Comparison of ENCODE assay signal across 19 cellular contexts in the genomic region with DNA sequence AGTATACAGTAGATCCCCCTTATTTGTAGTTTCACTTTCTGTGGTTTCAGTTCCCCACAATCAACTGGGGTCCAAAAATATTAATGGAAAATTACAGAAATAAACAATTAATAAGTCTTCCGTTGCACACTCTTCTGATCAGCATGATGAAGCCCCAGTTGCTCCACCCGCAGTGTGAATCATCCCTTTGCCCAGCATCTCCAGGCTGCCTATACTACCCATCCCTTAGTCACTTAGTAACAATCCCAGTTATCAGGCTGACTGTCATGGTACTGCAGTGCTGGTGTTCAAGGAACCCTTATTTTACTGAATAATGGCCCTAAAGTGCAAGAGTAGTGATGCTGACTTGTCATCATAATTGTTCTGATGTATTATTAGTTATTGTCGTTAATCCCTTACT. TPM values are rescaled to one million over a fixed set of nuclear protein-coding genes. Genes with fewer than 3 reads are reported as not detected.
DNase-seq lines count a peak whose midpoint lies in the region; TF ChIP-seq lines count a peak whose summit lies in the region.
"Had no signal": no experiment of that assay in that cellular context is flagged by ENCODE, and none has a peak within 500 bp of the region (broad histone marks: within the 10 kb centered on the region; RNA-seq: fewer than 3 reads in every experiment).

No MANE protein-coding gene starts in this region.

- 66 to 76% (median 73%) methylated on average over 3 of the region's 3 CpGs for WGBS in adrenal gland, 4 donors

- H3K9me3 ChIP-seq in adrenal gland (replicated peaks in 1 of 3) = no peaks in the 10 kb centered on the region
- H3K9me3 ChIP-seq: Peyer's patch had no signal

- H3K4me1 ChIP-seq in adrenal gland (replicated peaks in 1 of 2) = peaks cover 10 to 11% of the 10 kb centered on the region in 2 donors
- H3K4me1 ChIP-seq: Peyer's patch had no signal

- no peak for TF ChIP-seq POLR2A in adrenal gland (IDR thresholded peaks at IDR 0.05)

- H3K27ac ChIP-seq in adrenal gland = no peak overlapping the region
- H3K27ac ChIP-seq: Peyer's patch had no signal

- no peaks in the 10 kb centered on the region for H3K36me3 ChIP-seq in adrenal gland (replicated peaks in 1 of 2)
- H3K36me3 ChIP-seq: Peyer's patch had no signal

- in situ Hi-C loops in KBM-7 (cut with MboI; ENCODE audit: low pct_unique_long_range_greater_than_20kb, low sequenced_read_pairs) = no loop called here

- TF ChIP-seq CTCF in adrenal gland (IDR thresholded peaks at IDR 0.05) = no peak
- no peak for TF ChIP-seq CTCF in foreskin fibroblast (IDR thresholded peaks at IDR 0.05; ENCODE audit: low read depth, low read length)

- H3K4me3 ChIP-seq in adrenal gland = no peak overlapping the region
- H3K4me3 ChIP-seq in foreskin fibroblast (ENCODE audit: low read depth in 1 of 2, low read length in 2 of 2) = no peak overlapping the region
- H3K4me3 ChIP-seq: Peyer's patch had no signal

- H3K27me3 ChIP-seq in adrenal gland = no peaks in the 10 kb centered on the region
- H3K27me3 ChIP-seq: Peyer's patch had no signal

- intact Hi-C loops in adrenal gland (cut with DNase I) = no loop called here

- DNase-seq in AG08395 (ENCODE audit: low spot score) (peak; percentile 70), HPDE6-E6E7 (ENCODE audit: extremely low spot score) (peak; percentile 28), adrenal gland (peak in 5 of 7 donors; percentile 37 to 62 (median 41)), foreskin fibroblast (peak; percentile 72 to 84), KBM-7 (no peak), middle frontal gyrus (ENCODE audit: extremely low spot score, low spot score) (no peak), NCI-H1436 treated with DMSO at 0.1 percent for 48 hours (lab: John Stamatoyannopoulos, UW) (no peak)
- no peak for DNase-seq in stimulated activated CD4-positive, alpha-beta T cell treated with anti-CD3 and anti-CD28 coated beads, Interleukin-4, amount 100 ng/mL, for 4 hours
- DNase-seq: activated CD4-positive, alpha-beta T cell treated with anti-CD3 and anti-CD28 coated beads for 36 hours; activated T-cell treated with anti-CD3 and anti-CD28 coated beads, Interleukin-2, amount 50 U/mL, for 1 hour; anterior cingulate cortex; dermis blood vessel endothelial cell; DMS53; immature natural killer cell; NCI-H1417 treated with DMSO at 0.1 percent for 48 hours; NCI-H526; Peyer's patch; stimulated activated naive CD4-positive, alpha-beta T cell had no signal

RNA-seq across cellular contexts. Expression of a gene that starts 28.9 kb away (rescaled TPM):
- 10 to 100 TPM; 16.0 to 56.7 (median 21.8) TPM for total RNA-seq in adrenal gland
- polyA plus RNA-seq in adrenal gland = 10 to 100 TPM in 1 of 3 donors, 1 to 10 TPM in 2; 5.6 to 10.9 (median 7.0) TPM
- total RNA-seq: activated CD4-positive, alpha-beta T cell treated with anti-CD3 and anti-CD28 coated beads for 36 hours; T-helper 1 cell treated with Interleukin-12 subunit alpha and Interleukin-12 subunit beta and Interleukin-4 antibody, amounts not matched to agents 30 ng/mL and 1 ng/mL, for 36 hours had no signal
- polyA plus RNA-seq: immature natural killer cell had no signal

Comparison
In these comparisons a context has a peak if more than half of its experiments do, and no peak if none do; other contexts are left out.
1. DNase-seq: peak in AG08395 (single experiment), HPDE6-E6E7 (single experiment), adrenal gland (5 of 7) and foreskin fibroblast (2 of 2); none in stimulated activated CD4-positive, alpha-beta T cell treated with anti-CD3 and anti-CD28 coated beads, Interleukin-4, amount 100 ng/mL, for 4 hours (0 of 2), KBM-7 (single experiment), middle frontal gyrus (single experiment) and NCI-H1436 treated with DMSO at 0.1 percent for 48 hours (single experiment).